8 cellular contexts compared by ENCODE assay signal in genomic region chr6:3551716-3552511, GRCh38.
"Had no signal": no experiment of that assay in that cellular context is flagged by ENCODE, and none has a peak within 500 bp of the region (broad histone marks: within the 10 kb centered on the region; RNA-seq: fewer than 3 reads in every experiment).

No MANE protein-coding gene starts in this region.

- H3K4me3 ChIP-seq: GM23248, HAP-1 had no signal

- ATAC-seq: HCT116 had no signal

- H3K27ac ChIP-seq: GM23248, HL-60 had no signal

- DNase-seq: GM23248, GOT3, H7, HFFc6, KG1 had no signal

- H2AFZ ChIP-seq: GM23248 had no signal

- H3K4me1 ChIP-seq: HAP-1 had no signal

- H3K9ac ChIP-seq: GM23248 had no signal

- H3K9me3 ChIP-seq: HAP-1 had no signal

- H3K36me3 ChIP-seq: HAP-1 had no signal
